28 cellular contexts compared by ENCODE assay signal in genomic region chr1:81660286-81660685, GRCh38.
DNase-seq lines count a peak whose midpoint lies in the region; ATAC-seq and TF ChIP-seq lines count a peak whose summit lies in the region.
"Had no signal": no experiment of that assay in that cellular context is flagged by ENCODE, and none has a peak within 500 bp of the region (broad histone marks: within the 10 kb centered on the region; RNA-seq: fewer than 3 reads in every experiment).

No MANE protein-coding gene starts in this region.

- peak; percentile 60 for DNase-seq in EL
- peak; percentile 22 for DNase-seq in astrocyte of the hippocampus (ENCODE audit: low read depth, low spot score)
- DNase-seq in skeletal muscle cell (ENCODE audit: low read depth), result peak; percentile 24
- DNase-seq in ovary, result no peak
- DNase-seq in stimulated activated naive CD4-positive, alpha-beta T cell treated with Interleukin-2 at 50 U/mL for 16 hours (lab: John Stamatoyannopoulos, UW), result no peak
- DNase-seq in activated CD4-positive, alpha-beta memory T cell treated with anti-CD3 and anti-CD28 coated beads for 36 hours, result no peak
- no peak for DNase-seq in CD1c-positive myeloid dendritic cell (ENCODE audit: extremely low spot score)
- DNase-seq: activated CD4-positive, alpha-beta T cell treated with anti-CD3 and anti-CD28 coated beads, Interleukin-2, amount 10 ng/mL, durations not matched to agents 24 days and 14 days; activated naive CD4-positive, alpha-beta T cell treated with anti-CD3 and anti-CD28 coated beads for 36 hours; activated T-cell treated with anti-CD3 and anti-CD28 coated beads, Interleukin-2, amount 50 U/mL, for 72 hours; adrenal gland; DND-41; hippocampal formation; NCI-H1105; NCI-H187 treated with DMSO at 0.1 percent for 48 hours; NCI-H526 treated with DMSO at 0.1 percent for 48 hours; nucleus accumbens; Peyer's patch; stimulated activated CD4-positive, alpha-beta T cell treated with anti-CD3 and anti-CD28 coated beads, Interleukin-1b, Interleukin-23, amount 100 ng/mL, for 48 hours; SW 1271; T1000; trophoblast cell had no signal

- H3K27ac ChIP-seq in gastroesophageal sphincter (peak overlapping the region in 3 of 4 donors; percentile 12 to 56 (median 36)), ovary (no peak overlapping the region)
- H3K27ac ChIP-seq: adrenal gland, C4-2B, Peyer's patch, skin epidermis had no signal

- intact Hi-C loops in ovary (cut with DNase I), result no loop called here
- intact Hi-C loops in activated CD4-positive, alpha-beta memory T cell treated with anti-CD3 and anti-CD28 coated beads for 36 hours (cut with micrococcal nuclease), result no loop called here

- CTCF ChIA-PET in activated CD4-positive, alpha-beta memory T cell treated with anti-CD3 and anti-CD28 coated beads for 36 hours (lab: Charles Lee), result no interaction called here

- H3K4me3 ChIP-seq in gastroesophageal sphincter (no peak overlapping the region), skeletal muscle cell (ENCODE audit: low read depth, low read length) (no peak overlapping the region), ovary (no peak overlapping the region)
- H3K4me3 ChIP-seq: adrenal gland, Peyer's patch, skin epidermis had no signal

- no peaks in the 10 kb centered on the region for H3K27me3 ChIP-seq in gastroesophageal sphincter
- no peaks in the 10 kb centered on the region for H3K27me3 ChIP-seq in ovary
- H3K27me3 ChIP-seq: adrenal gland, Peyer's patch had no signal

- no peak overlapping the region for H3K27ac Mint-ChIP-seq in activated CD4-positive, alpha-beta memory T cell treated with anti-CD3 and anti-CD28 coated beads for 36 hours
- H3K27ac Mint-ChIP-seq: activated CD4-positive, alpha-beta T cell treated with anti-CD3 and anti-CD28 coated beads, Interleukin-2, amount 10 ng/mL, durations not matched to agents 24 days and 14 days; activated naive CD4-positive, alpha-beta T cell treated with anti-CD3 and anti-CD28 coated beads for 36 hours; activated T-cell treated with anti-CD3 and anti-CD28 coated beads, Interleukin-2, amount 50 U/mL, for 72 hours; brain; memory B cell had no signal

- H3K36me3 ChIP-seq in gastroesophageal sphincter, result no peaks in the 10 kb centered on the region
- no peaks in the 10 kb centered on the region for H3K36me3 ChIP-seq in ovary
- H3K36me3 ChIP-seq: adrenal gland, Peyer's patch had no signal

- peaks cover 0 to 17% (median 0%) of the 10 kb centered on the region in 3 donors for H3K4me1 ChIP-seq in gastroesophageal sphincter
- no peaks in the 10 kb centered on the region for H3K4me1 ChIP-seq in ovary (ENCODE audit: insufficient read depth)
- H3K4me1 ChIP-seq: adrenal gland, Peyer's patch had no signal

- H3K36me3 Mint-ChIP-seq in activated CD4-positive, alpha-beta memory T cell treated with anti-CD3 and anti-CD28 coated beads for 36 hours, result no peaks in the 10 kb centered on the region
- H3K36me3 Mint-ChIP-seq: brain, memory B cell had no signal

- H3K4me3 Mint-ChIP-seq in activated CD4-positive, alpha-beta memory T cell treated with anti-CD3 and anti-CD28 coated beads for 36 hours, result no peak overlapping the region
- H3K4me3 Mint-ChIP-seq: activated CD4-positive, alpha-beta T cell treated with anti-CD3 and anti-CD28 coated beads, Interleukin-2, amount 10 ng/mL, durations not matched to agents 24 days and 14 days; activated naive CD4-positive, alpha-beta T cell treated with anti-CD3 and anti-CD28 coated beads for 36 hours; activated T-cell treated with anti-CD3 and anti-CD28 coated beads, Interleukin-2, amount 50 U/mL, for 72 hours; brain; memory B cell had no signal

- ATAC-seq in gastroesophageal sphincter, result peak; percentile 31
- ATAC-seq: activated T-cell treated with anti-CD3 and anti-CD28 coated beads, Interleukin-2, amount 50 U/mL, for 72 hours; left lobe of liver had no signal

- H3K4me1 Mint-ChIP-seq in activated CD4-positive, alpha-beta memory T cell treated with anti-CD3 and anti-CD28 coated beads for 36 hours (ENCODE audit: low read depth), result no peaks in the 10 kb centered on the region
- H3K4me1 Mint-ChIP-seq: activated CD4-positive, alpha-beta T cell treated with anti-CD3 and anti-CD28 coated beads, Interleukin-2, amount 10 ng/mL, durations not matched to agents 24 days and 14 days; memory B cell had no signal

- POLR2A ChIA-PET in activated CD4-positive, alpha-beta memory T cell treated with anti-CD3 and anti-CD28 coated beads for 36 hours (lab: Charles Lee), result no interaction called here

- TF ChIP-seq CTCF in gastroesophageal sphincter (IDR thresholded peaks at IDR 0.05) (no peak), ovary (IDR thresholded peaks at IDR 0.05) (no peak)

- peaks cover 3% of the 10 kb centered on the region for H3K9me3 Mint-ChIP-seq in activated CD4-positive, alpha-beta memory T cell treated with anti-CD3 and anti-CD28 coated beads for 36 hours
- H3K9me3 Mint-ChIP-seq: activated CD4-positive, alpha-beta T cell treated with anti-CD3 and anti-CD28 coated beads, Interleukin-2, amount 10 ng/mL, durations not matched to agents 24 days and 14 days; brain had no signal

- no peaks in the 10 kb centered on the region for H3K27me3 Mint-ChIP-seq in activated CD4-positive, alpha-beta memory T cell treated with anti-CD3 and anti-CD28 coated beads for 36 hours
- H3K27me3 Mint-ChIP-seq: activated CD4-positive, alpha-beta T cell treated with anti-CD3 and anti-CD28 coated beads, Interleukin-2, amount 10 ng/mL, durations not matched to agents 24 days and 14 days; brain; memory B cell had no signal

- H3K9me3 ChIP-seq in gastroesophageal sphincter, result no peaks in the 10 kb centered on the region
- H3K9me3 ChIP-seq in ovary, result no peaks in the 10 kb centered on the region
- H3K9me3 ChIP-seq: adrenal gland, Peyer's patch had no signal

- TF ChIP-seq POLR2A in gastroesophageal sphincter (IDR thresholded peaks at IDR 0.05) (no peak), ovary (IDR thresholded peaks at IDR 0.05) (no peak)

- TF ChIP-seq EP300 in gastroesophageal sphincter (IDR thresholded peaks at IDR 0.05) (no peak), ovary (IDR thresholded peaks at IDR 0.05) (no peak)

Comparison
In these comparisons a context has a peak if more than half of its experiments do, and no peak if none do; other contexts are left out.
1. DNase-seq: peak in EL (single experiment), astrocyte of the hippocampus (single experiment) and skeletal muscle cell (single experiment); none in ovary (0 of 5), stimulated activated naive CD4-positive, alpha-beta T cell treated with Interleukin-2 at 50 U/mL for 16 hours (single experiment), activated CD4-positive, alpha-beta memory T cell treated with anti-CD3 and anti-CD28 coated beads for 36 hours (single experiment) and CD1c-positive myeloid dendritic cell (single experiment).
2. H3K27ac ChIP-seq: peak in gastroesophageal sphincter (3 of 4); none in ovary (0 of 2).